12 cellular contexts compared by ENCODE assay signal in the genomic region with DNA sequence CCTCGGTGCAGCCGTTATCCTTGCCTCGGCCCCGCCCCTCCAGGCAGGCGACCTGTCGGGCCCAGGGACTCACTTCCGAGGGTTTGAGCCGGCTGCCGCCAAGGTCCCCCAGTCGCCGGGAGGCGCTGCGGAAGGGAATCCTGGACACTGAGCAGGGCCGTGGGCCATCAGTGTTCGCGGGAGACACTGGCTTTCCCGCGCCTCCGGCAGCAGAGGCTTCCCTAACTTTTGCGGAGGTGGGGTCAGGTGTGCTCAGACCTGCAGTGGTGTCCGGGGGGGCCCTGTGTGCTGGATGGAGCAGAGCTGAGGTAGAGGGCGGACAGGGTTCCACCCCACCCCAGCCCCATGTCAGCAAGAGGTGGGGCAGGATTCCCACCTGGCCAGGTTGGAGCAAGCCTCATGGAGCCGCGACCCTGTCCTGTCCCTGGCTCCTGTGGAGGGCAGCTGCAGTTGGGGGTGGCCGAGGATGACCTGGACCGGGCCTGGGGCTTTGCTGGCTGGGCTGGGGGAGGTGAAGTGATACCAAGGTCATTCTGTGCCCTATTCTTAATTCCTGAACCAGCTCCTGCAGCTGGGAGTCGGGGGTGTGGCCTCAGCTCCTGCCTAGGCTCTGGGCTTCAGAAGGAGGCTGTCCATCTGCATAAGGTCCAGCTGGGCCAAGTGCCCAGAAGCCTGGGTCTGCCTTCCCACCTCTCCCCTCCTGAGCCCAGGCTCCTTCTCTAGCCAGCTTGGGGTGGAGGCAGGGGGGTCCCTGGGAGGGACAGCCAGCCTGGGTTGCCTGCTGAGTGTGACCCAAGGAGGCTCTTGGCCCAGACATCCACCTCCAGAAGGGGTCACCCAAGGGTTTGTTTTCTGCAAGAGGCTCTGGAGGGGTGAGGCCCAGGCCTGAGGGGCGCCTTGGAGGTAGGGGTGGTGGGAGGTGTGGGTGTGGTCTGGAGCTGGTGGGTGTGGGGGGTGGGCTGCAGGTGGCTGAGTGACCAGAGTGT. TPM values are rescaled to one million over a fixed set of nuclear protein-coding genes. Genes with fewer than 3 reads are reported as not detected.
DNase-seq lines count a peak whose midpoint lies in the region; ATAC-seq, FAIRE-seq and TF ChIP-seq lines count a peak whose summit lies in the region.
"Had no signal": no experiment of that assay in that cellular context is flagged by ENCODE, and none has a peak within 500 bp of the region (broad histone marks: within the 10 kb centered on the region; RNA-seq: fewer than 3 reads in every experiment).

No MANE protein-coding gene starts in this region.

- H3K4me3 ChIP-seq in HUES6 (ENCODE audit: low read depth, low read length) (peak overlapping the region; percentile 68), bronchial epithelial cell (ENCODE audit: low read depth, low read length) (no peak overlapping the region), neural progenitor cell (peak overlapping the region; percentile 95)

- H3K27ac ChIP-seq in HUES6 (ENCODE audit: low read depth, low read length) (no peak overlapping the region), neural progenitor cell (no peak overlapping the region)

- TF ChIP-seq CTCF in bronchial epithelial cell (IDR thresholded peaks at IDR 0.05; ENCODE audit: insufficient read depth, low read length, severe bottlenecking), result peak; percentile 1
- TF ChIP-seq CTCF in neural progenitor cell (IDR thresholded peaks at IDR 0.05), result peak; percentile 49

- peaks cover 36% of the 10 kb centered on the region for H3F3A ChIP-seq in neural progenitor cell (ENCODE audit: low read depth)

- H3K27me3 ChIP-seq in HUES6 (ENCODE audit: control insufficient read depth, insufficient read depth, low read length) (peaks cover 30% of the 10 kb centered on the region; the same call in 1 of the 2 replicates), bronchial epithelial cell (ENCODE audit: control insufficient read depth, insufficient read depth, low read length) (no peaks in the 10 kb centered on the region), neural progenitor cell (peaks cover 29% of the 10 kb centered on the region)

- H2AFZ ChIP-seq in neural progenitor cell (replicated peaks), result no peak overlapping the region

- H3K79me2 ChIP-seq in neural progenitor cell (ENCODE audit: low read depth), result peaks cover 9% of the 10 kb centered on the region

- H3K4me1 Mint-ChIP-seq in neural progenitor cell, result peaks cover 20% of the 10 kb centered on the region
- H3K4me1 Mint-ChIP-seq in stimulated activated memory B cell treated with anti-CD40 and anti-IgM and Interleukin-4, amounts not matched to agents 10 μg/mL and 1 μg/mL and 100 μg/mL, for 72 hours, result peaks cover 12% of the 10 kb centered on the region

- peak overlapping the region; percentile 84 for H3K4me3 Mint-ChIP-seq in neural progenitor cell
- no peak overlapping the region for H3K4me3 Mint-ChIP-seq in stimulated activated memory B cell treated with anti-CD40 and anti-IgM and Interleukin-4, amounts not matched to agents 10 μg/mL and 1 μg/mL and 100 μg/mL, for 72 hours

- H3K9ac ChIP-seq in HUES6 (ENCODE audit: low read length) (no peak overlapping the region), neural progenitor cell (no peak overlapping the region)

- no peaks in the 10 kb centered on the region for H3K36me3 Mint-ChIP-seq in neural progenitor cell
- no peaks in the 10 kb centered on the region for H3K36me3 Mint-ChIP-seq in stimulated activated memory B cell treated with anti-CD40 and anti-IgM and Interleukin-4, amounts not matched to agents 10 μg/mL and 1 μg/mL and 100 μg/mL, for 72 hours

- H3K27ac Mint-ChIP-seq in neural progenitor cell, result no peak overlapping the region
- no peak overlapping the region for H3K27ac Mint-ChIP-seq in stimulated activated memory B cell treated with anti-CD40 and anti-IgM and Interleukin-4, amounts not matched to agents 10 μg/mL and 1 μg/mL and 100 μg/mL, for 72 hours

- no peaks in the 10 kb centered on the region for H3K9me3 Mint-ChIP-seq in neural progenitor cell
- no peaks in the 10 kb centered on the region for H3K9me3 Mint-ChIP-seq in stimulated activated memory B cell treated with anti-CD40 and anti-IgM and Interleukin-4, amounts not matched to agents 10 μg/mL and 1 μg/mL and 100 μg/mL, for 72 hours

- FAIRE-seq in bronchial epithelial cell (lab: Jason Lieb, UNC), result no peak

- H3K27me3 Mint-ChIP-seq in neural progenitor cell (ENCODE audit: insufficient read depth, low read depth), result peaks cover 6% of the 10 kb centered on the region
- peaks cover 50% of the 10 kb centered on the region for H3K27me3 Mint-ChIP-seq in stimulated activated memory B cell treated with anti-CD40 and anti-IgM and Interleukin-4, amounts not matched to agents 10 μg/mL and 1 μg/mL and 100 μg/mL, for 72 hours

- H3K36me3 ChIP-seq in HUES6 (ENCODE audit: control insufficient read depth, insufficient read depth, low read length) (no peaks in the 10 kb centered on the region), bronchial epithelial cell (ENCODE audit: control insufficient read depth, insufficient read depth, low read length) (peaks cover 1% of the 10 kb centered on the region), neural progenitor cell (no peaks in the 10 kb centered on the region)

- H3K4me1 ChIP-seq in HUES6 (ENCODE audit: control insufficient read depth, insufficient read depth, low read length) (peaks cover 34% of the 10 kb centered on the region), neural progenitor cell (peaks cover 51% of the 10 kb centered on the region)

- DNase-seq in NCI-H146 (lab: John Stamatoyannopoulos, UW), result peak; percentile 12
- DNase-seq in NCI-H146 treated with DMSO at 0.1 percent for 48 hours (lab: John Stamatoyannopoulos, UW; ENCODE audit: unreplicated experiment), result no peak
- DNase-seq in bronchial epithelial cell (ENCODE audit: low read depth), result no peak
- DNase-seq in neural progenitor cell (ENCODE audit: low spot score), result peak; percentile 77
- DNase-seq in occipital lobe (lab: John Stamatoyannopoulos, UW), result no peak
- DNase-seq: NCI-H226; stimulated activated CD4-positive, alpha-beta T cell treated with anti-CD3 and anti-CD28 coated beads, Interleukin-15, amount 100 ng/mL, for 24 hours had no signal

- H3K9me3 ChIP-seq in HUES6 (ENCODE audit: control insufficient read depth, insufficient read depth, low read depth, low read length) (no peaks in the 10 kb centered on the region), neural progenitor cell (ENCODE audit: low read depth) (no peaks in the 10 kb centered on the region)
- H3K9me3 ChIP-seq: upper lobe of left lung had no signal

- no peak for ATAC-seq in HG02840 (IDR thresholded peaks at IDR 0.05; ENCODE audit: low FRiP score, unreplicated experiment)
- no peak for ATAC-seq in stimulated activated memory B cell treated with anti-CD40 and anti-IgM and Interleukin-4, amounts not matched to agents 10 μg/mL and 1 μg/mL and 100 μg/mL, for 72 hours
- ATAC-seq: left lobe of liver had no signal

- peaks cover 67% of the 10 kb centered on the region for H4K20me1 ChIP-seq in neural progenitor cell (ENCODE audit: low read depth)

- peak overlapping the region; percentile 99 for H3K4me2 ChIP-seq in neural progenitor cell

RNA-seq across cellular contexts. Expression of a gene that starts 8.4 kb away (rescaled TPM):
- total RNA-seq in bronchial epithelial cell (50.8 and 71.6 TPM in 2 replicates), neural progenitor cell (ENCODE audit: low replicate concordance) (19.6 and 58.2 TPM in 2 replicates), occipital lobe (18.6 TPM)

RNA-seq across cellular contexts. Expression of a gene that starts 8.7 kb away (rescaled TPM):
- total RNA-seq in bronchial epithelial cell (8.7 and 51.6 TPM in 2 replicates), neural progenitor cell (ENCODE audit: low replicate concordance) (12.9 and 27.5 TPM in 2 replicates), occipital lobe (14.5 TPM)

RNA-seq across cellular contexts. Expression of a gene that starts 18.3 kb away (rescaled TPM):
- total RNA-seq in bronchial epithelial cell (321 and 324 TPM in 2 replicates), neural progenitor cell (ENCODE audit: low replicate concordance) (37.4 and 82.2 TPM in 2 replicates), occipital lobe (44.1 TPM)

RNA-seq across cellular contexts. Expression of a gene that starts 23.4 kb away (rescaled TPM):
- total RNA-seq in bronchial epithelial cell, result 0.51 and 0.53 TPM in 2 replicates
- 3.9 and 11.6 TPM in 2 replicates for total RNA-seq in neural progenitor cell (ENCODE audit: low replicate concordance)
- total RNA-seq in occipital lobe, result 0.31 TPM

RNA-seq across cellular contexts. Expression of a gene that starts 32.4 kb away (rescaled TPM):
- 9.0 and 15.6 TPM in 2 replicates for total RNA-seq in bronchial epithelial cell
- total RNA-seq in neural progenitor cell (ENCODE audit: low replicate concordance), result 2.6 and 20.9 TPM in 2 replicates
- 5.3 TPM for total RNA-seq in occipital lobe

Comparison
In these comparisons a context has a peak if more than half of its experiments do, and no peak if none do; other contexts are left out.
1. DNase-seq: peak in NCI-H146 (single experiment) and neural progenitor cell (single experiment); none in NCI-H146 treated with DMSO at 0.1 percent for 48 hours (single experiment), bronchial epithelial cell (single experiment) and occipital lobe (single experiment).